In the genomic region with DNA sequence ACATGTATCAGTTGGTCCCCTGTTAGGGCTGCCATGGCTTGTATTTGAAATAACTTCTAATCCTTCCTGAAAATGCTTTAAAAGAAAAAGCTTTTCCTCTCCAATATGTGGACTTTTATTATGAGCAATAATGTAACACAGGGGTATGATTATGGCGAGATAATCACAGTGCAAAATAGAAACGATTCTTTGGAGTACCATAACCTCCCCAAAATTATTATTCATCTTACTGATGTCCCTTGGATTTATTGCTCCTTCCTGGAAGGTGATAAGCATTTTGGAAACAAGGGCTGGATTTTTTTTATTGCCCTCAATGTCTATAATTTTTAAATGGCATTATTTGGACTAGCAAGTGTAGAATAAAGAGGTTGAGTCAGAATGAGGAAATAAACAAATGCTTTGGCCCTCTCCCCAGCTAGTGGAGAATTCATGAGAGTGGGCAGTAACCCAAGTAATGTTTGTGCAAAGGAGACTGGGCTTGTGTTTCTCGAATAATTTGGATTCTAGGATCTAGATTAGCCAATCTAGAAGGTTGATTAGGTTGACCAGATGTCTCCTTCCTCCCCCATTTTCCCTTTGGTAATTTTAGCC, we compare ENCODE assay signal across 21 cellular contexts.
"Had no signal": no experiment of that assay in that cellular context is flagged by ENCODE, and none has a peak within 500 bp of the region (broad histone marks: within the 10 kb centered on the region; RNA-seq: fewer than 3 reads in every experiment).

No MANE protein-coding gene starts in this region.

- H3K9me3 ChIP-seq: body of pancreas, neutrophil, pancreas, stomach, upper lobe of right lung had no signal

- H3K27ac ChIP-seq: body of pancreas, neutrophil, pancreas, stomach, upper lobe of right lung had no signal

- H3K4me3 Mint-ChIP-seq: activated CD4-positive, alpha-beta T cell treated with anti-CD3 and anti-CD28 coated beads, Interleukin-2, amount 10 ng/mL, durations not matched to agents 24 days and 14 days; activated CD8-positive, alpha-beta T cell treated with anti-CD3 and anti-CD28 coated beads for 36 hours; activated naive CD8-positive, alpha-beta T cell treated with anti-CD3 and anti-CD28 coated beads, Interleukin-2, amount 10 ng/mL, durations not matched to agents 7 days and 5 days; memory B cell; naive thymus-derived CD8-positive, alpha-beta T cell; stimulated activated effector memory CD8-positive, alpha-beta T cell treated with anti-CD3 and anti-CD28 coated beads, Interleukin-12 subunit alpha, Interleukin-12 subunit beta, amount 100 ng/mL, for 72 hours had no signal

- ATAC-seq: activated CD8-positive, alpha-beta T cell treated with anti-CD3 and anti-CD28 coated beads for 36 hours; body of pancreas; naive thymus-derived CD8-positive, alpha-beta T cell; pancreas; sciatic nerve; stimulated activated effector memory CD8-positive, alpha-beta T cell treated with anti-CD3 and anti-CD28 coated beads, Interleukin-12 subunit alpha, Interleukin-12 subunit beta, amount 100 ng/mL, for 72 hours; upper lobe of right lung had no signal

- H3K9me3 Mint-ChIP-seq: activated CD8-positive, alpha-beta T cell treated with anti-CD3 and anti-CD28 coated beads for 36 hours; activated T-helper 2 cell treated with anti-CD3 and anti-CD28 coated beads, Interferon-gamma antibody, Interleukin-2, Interleukin-4, amounts not matched to agents 10 μg/mL and 5 μg/mL and 100 μg/mL, durations not matched to agents 14 hours and 24 hours and 36 hours; memory B cell; stimulated activated effector memory CD8-positive, alpha-beta T cell treated with anti-CD3 and anti-CD28 coated beads, Interleukin-12 subunit alpha, Interleukin-12 subunit beta, amount 100 ng/mL, for 72 hours had no signal

- H3K4me3 ChIP-seq: body of pancreas, pancreas, stomach, upper lobe of right lung had no signal

- H3K36me3 Mint-ChIP-seq: activated naive CD8-positive, alpha-beta T cell treated with anti-CD3 and anti-CD28 coated beads, Interleukin-2, amount 10 ng/mL, durations not matched to agents 7 days and 5 days; memory B cell; naive thymus-derived CD8-positive, alpha-beta T cell; stimulated activated effector memory CD8-positive, alpha-beta T cell treated with anti-CD3 and anti-CD28 coated beads, Interleukin-12 subunit alpha, Interleukin-12 subunit beta, amount 100 ng/mL, for 72 hours had no signal

- H3K27me3 Mint-ChIP-seq: activated CD4-positive, alpha-beta T cell treated with anti-CD3 and anti-CD28 coated beads, Interleukin-2, amount 10 ng/mL, durations not matched to agents 24 days and 14 days; activated naive CD8-positive, alpha-beta T cell treated with anti-CD3 and anti-CD28 coated beads, Interleukin-2, amount 10 ng/mL, durations not matched to agents 7 days and 5 days; memory B cell had no signal

- H3K27ac Mint-ChIP-seq: activated CD4-positive, alpha-beta T cell treated with anti-CD3 and anti-CD28 coated beads, Interleukin-2, amount 10 ng/mL, durations not matched to agents 24 days and 14 days; activated CD8-positive, alpha-beta T cell treated with anti-CD3 and anti-CD28 coated beads for 36 hours; activated naive CD8-positive, alpha-beta T cell treated with anti-CD3 and anti-CD28 coated beads, Interleukin-2, amount 10 ng/mL, durations not matched to agents 7 days and 5 days; activated T-helper 2 cell treated with anti-CD3 and anti-CD28 coated beads, Interferon-gamma antibody, Interleukin-2, Interleukin-4, amounts not matched to agents 10 μg/mL and 5 μg/mL and 100 μg/mL, durations not matched to agents 14 hours and 24 hours and 36 hours; memory B cell; naive thymus-derived CD8-positive, alpha-beta T cell; stimulated activated effector memory CD8-positive, alpha-beta T cell treated with anti-CD3 and anti-CD28 coated beads, Interleukin-12 subunit alpha, Interleukin-12 subunit beta, amount 100 ng/mL, for 72 hours had no signal

- DNase-seq: activated CD4-positive, alpha-beta T cell treated with anti-CD3 and anti-CD28 coated beads, Interleukin-2, amount 10 ng/mL, durations not matched to agents 24 days and 14 days; activated CD8-positive, alpha-beta T cell treated with anti-CD3 and anti-CD28 coated beads for 36 hours; activated naive CD4-positive, alpha-beta T cell treated with Interleukin-2 at 50 U/mL for 16 hours; activated naive CD8-positive, alpha-beta T cell treated with anti-CD3 and anti-CD28 coated beads, Interleukin-2, amount 10 ng/mL, durations not matched to agents 7 days and 5 days; activated T-cell treated with anti-CD3 and anti-CD28 coated beads, Interleukin-2, amount 50 U/mL, for 1 hour; amygdala; body of pancreas; central memory CD4-positive, alpha-beta T cell; head of caudate nucleus; naive thymus-derived CD8-positive, alpha-beta T cell; pancreas; stimulated activated CD4-positive, alpha-beta T cell treated with anti-CD3 and anti-CD28 coated beads, Interleukin-4, amount 100 ng/mL, for 24 hours; stomach; T-helper 1 cell; T-helper 9 cell; upper lobe of right lung had no signal

- H3K4me1 Mint-ChIP-seq: activated CD4-positive, alpha-beta T cell treated with anti-CD3 and anti-CD28 coated beads, Interleukin-2, amount 10 ng/mL, durations not matched to agents 24 days and 14 days; activated naive CD8-positive, alpha-beta T cell treated with anti-CD3 and anti-CD28 coated beads, Interleukin-2, amount 10 ng/mL, durations not matched to agents 7 days and 5 days; memory B cell; naive thymus-derived CD8-positive, alpha-beta T cell; stimulated activated effector memory CD8-positive, alpha-beta T cell treated with anti-CD3 and anti-CD28 coated beads, Interleukin-12 subunit alpha, Interleukin-12 subunit beta, amount 100 ng/mL, for 72 hours had no signal

- H3K36me3 ChIP-seq: neutrophil, pancreas, stomach, upper lobe of right lung had no signal

- H3K27me3 ChIP-seq: body of pancreas, neutrophil, pancreas, stomach, upper lobe of right lung had no signal
